25 cellular contexts compared by ENCODE assay signal in genomic region chr2:220981926-220982325, GRCh38.
"Had no signal": no experiment of that assay in that cellular context is flagged by ENCODE, and none has a peak within 500 bp of the region (broad histone marks: within the 10 kb centered on the region; RNA-seq: fewer than 3 reads in every experiment).

No MANE protein-coding gene starts in this region.

- DNase-seq: hypothalamus; immature natural killer cell; left colon; left lung; lower lobe of right lung; mammary epithelial cell; mesenchymal stem cell; naive B cell; ovary; retina; right cardiac atrium; stimulated activated CD4-positive, alpha-beta T cell treated with anti-CD3 and anti-CD28 coated beads, Interleukin-12 subunit alpha, Interleukin-12 subunit beta, amount 100 ng/mL, for 4 hours; stimulated activated CD4-positive, alpha-beta T cell treated with anti-CD3 and anti-CD28 coated beads, Interleukin-15, amount 100 ng/mL, for 24 hours; stimulated activated CD4-positive, alpha-beta T cell treated with anti-CD3 and anti-CD28 coated beads, Interleukin-2, amount 100 ng/mL, for 24 hours; stimulated activated CD4-positive, alpha-beta T cell treated with anti-CD3 and anti-CD28 coated beads, Interleukin-4, amount 100 ng/mL, for 1 hour; stimulated activated naive B cell treated with anti-CD40 and anti-IgM and Interleukin-4, amounts not matched to agents 10 μg/mL and 1 μg/mL and 100 μg/mL, for 72 hours; stimulated activated naive CD8-positive, alpha-beta T cell treated with anti-CD3 and anti-CD28 coated beads, Interleukin-15, Interleukin-2, amounts not matched to agents 100 U/mL and 50 U/mL, for 24 hours; stomach; testis; thyroid gland; transverse colon; upper lobe of left lung had no signal

- H3K27ac ChIP-seq: left lung, lower lobe of right lung, ovary, skin epidermis, stomach, testis, thyroid gland, transverse colon, upper lobe of left lung, vagina had no signal

- H3K36me3 ChIP-seq: left lung, lower lobe of right lung, ovary, stomach, thyroid gland, transverse colon, upper lobe of left lung, vagina had no signal

- FAIRE-seq: islet of Langerhans had no signal

- H3K9me3 ChIP-seq: testis, thyroid gland, vagina had no signal

- H3K27me3 ChIP-seq: left lung, ovary, stomach, testis, thyroid gland, transverse colon, upper lobe of left lung, vagina had no signal

- H3K4me3 ChIP-seq: left lung, lower lobe of right lung, ovary, skin epidermis, stomach, testis, thyroid gland, transverse colon, upper lobe of left lung, vagina had no signal

- H3K4me1 ChIP-seq: left lung, lower lobe of right lung, stomach, testis, transverse colon, upper lobe of left lung, vagina had no signal
